20 cellular contexts compared by ENCODE assay signal in genomic region chr12:105713901-105714300, GRCh38.
"Had no signal": no experiment of that assay in that cellular context is flagged by ENCODE, and none has a peak within 500 bp of the region (broad histone marks: within the 10 kb centered on the region; RNA-seq: fewer than 3 reads in every experiment).

No MANE protein-coding gene starts in this region.

- H3K27me3 Mint-ChIP-seq: activated naive CD4-positive, alpha-beta T cell treated with anti-CD3 and anti-CD28 coated beads, Interleukin-2, amount 10 ng/mL, durations not matched to agents 7 days and 5 days; dendritic cell treated with granulocyte-macrophage colony-stimulating factor and Interleukin-4, amounts not matched to agents 40 ng/mL and 50 ng/mL, for 4 days had no signal

- H3K4me1 Mint-ChIP-seq: activated naive CD4-positive, alpha-beta T cell treated with anti-CD3 and anti-CD28 coated beads, Interleukin-2, amount 10 ng/mL, durations not matched to agents 7 days and 5 days had no signal

- H3K27me3 ChIP-seq: adrenal gland, cardiac muscle cell, esophagus muscularis mucosa, stomach, vagina had no signal

- H3K36me3 ChIP-seq: adrenal gland, cardiac muscle cell, esophagus muscularis mucosa, stomach, vagina had no signal

- H3K4me3 Mint-ChIP-seq: activated naive CD4-positive, alpha-beta T cell treated with anti-CD3 and anti-CD28 coated beads, Interleukin-2, amount 10 ng/mL, durations not matched to agents 7 days and 5 days; dendritic cell treated with granulocyte-macrophage colony-stimulating factor and Interleukin-4, amounts not matched to agents 40 ng/mL and 50 ng/mL, for 4 days; nephron progenitor cell; T-helper 1 cell treated with Interleukin-12 subunit alpha and Interleukin-12 subunit beta and Interleukin-4 antibody, amounts not matched to agents 30 μg/mL and 1 μg/mL, for 36 hours had no signal

- H3K27ac Mint-ChIP-seq: activated naive CD4-positive, alpha-beta T cell treated with anti-CD3 and anti-CD28 coated beads, Interleukin-2, amount 10 ng/mL, durations not matched to agents 7 days and 5 days; dendritic cell treated with granulocyte-macrophage colony-stimulating factor and Interleukin-4, amounts not matched to agents 40 ng/mL and 50 ng/mL, for 4 days; nephron progenitor cell; T-helper 1 cell treated with Interleukin-12 subunit alpha and Interleukin-12 subunit beta and Interleukin-4 antibody, amounts not matched to agents 30 μg/mL and 1 μg/mL, for 36 hours had no signal

- ATAC-seq: psoas muscle, right cardiac atrium had no signal

- H3K36me3 Mint-ChIP-seq: activated naive CD4-positive, alpha-beta T cell treated with anti-CD3 and anti-CD28 coated beads, Interleukin-2, amount 10 ng/mL, durations not matched to agents 7 days and 5 days had no signal

- H3K4me1 ChIP-seq: adrenal gland, esophagus muscularis mucosa, psoas muscle, stomach, vagina had no signal

- H3K4me3 ChIP-seq: adrenal gland, cardiac muscle cell, esophagus muscularis mucosa, psoas muscle, stomach, vagina had no signal

- DNase-seq: activated CD4-positive, alpha-beta T cell treated with anti-CD3 and anti-CD28 coated beads for 1 hour; activated CD8-positive, alpha-beta memory T cell treated with anti-CD3 and anti-CD28 coated beads for 24 hours; activated CD8-positive, alpha-beta memory T cell treated with anti-CD3 and anti-CD28 coated beads, Interleukin-2, amount 50 U/mL, for 48 hours; activated effector memory CD4-positive, alpha-beta T cell treated with Interleukin-2 at 50 U/mL for 16 hours; activated naive CD4-positive, alpha-beta T cell treated with anti-CD3 and anti-CD28 coated beads, Interleukin-2, amount 10 ng/mL, durations not matched to agents 7 days and 5 days; activated T-cell treated with anti-CD3 and anti-CD28 coated beads, Interleukin-2, amount 50 U/mL, for 48 hours; adrenal gland; effector CD8-positive, alpha-beta T cell; mesenchymal stem cell; nephron progenitor cell; psoas muscle; right cardiac atrium; small intestine; stimulated activated CD4-positive, alpha-beta T cell treated with anti-CD3 and anti-CD28 coated beads, Interleukin-4, amount 100 ng/mL, for 1 hour; stomach had no signal

- H3K9me3 ChIP-seq: adrenal gland, psoas muscle, vagina had no signal
